Comparison of ENCODE assay signal across 33 cellular contexts in genomic region chr1:49318218-49318617, GRCh38.
"Had no signal": no experiment of that assay in that cellular context is flagged by ENCODE, and none has a peak within 500 bp of the region (broad histone marks: within the 10 kb centered on the region; RNA-seq: fewer than 3 reads in every experiment).

No MANE protein-coding gene starts in this region.

- H3K4me1 ChIP-seq: adrenal gland, ascending aorta, body of pancreas, breast epithelium had no signal

- H3K4me3 ChIP-seq: adrenal gland, ascending aorta, body of pancreas, breast epithelium, cardiac muscle cell had no signal

- H3K36me3 ChIP-seq: adrenal gland, ascending aorta, brain microvascular endothelial cell, breast epithelium, cardiac muscle cell had no signal

- ATAC-seq: activated naive CD4-positive, alpha-beta T cell treated with anti-CD3 and anti-CD28 coated beads, Interleukin-2, amount 50 U/mL, for 72 hours; activated naive CD8-positive, alpha-beta T cell treated with anti-CD3 and anti-CD28 coated beads, Interleukin-2, amount 50 U/mL, for 24 hours; activated T-cell treated with anti-CD3 and anti-CD28 coated beads, Interleukin-2, amount 50 U/mL, for 4 hours; activated T-cell treated with anti-CD3 and anti-CD28 coated beads, Interleukin-2, amount 50 U/mL, for 72 hours; activated T-helper 17 cell treated with anti-CD3 and anti-CD28 coated beads, Interleukin-2, amount 50 U/mL, for 72 hours; body of pancreas had no signal

- H3K27ac ChIP-seq: adrenal gland, ascending aorta, body of pancreas, brain microvascular endothelial cell, breast epithelium, cardiac muscle cell had no signal

- FAIRE-seq: astrocyte, bronchial epithelial cell had no signal

- H3K27me3 ChIP-seq: adrenal gland, ascending aorta, body of pancreas, brain microvascular endothelial cell, breast epithelium, cardiac muscle cell had no signal

- H3K9me3 ChIP-seq: adrenal gland, ascending aorta, body of pancreas had no signal

- DNase-seq: activated effector memory CD4-positive, alpha-beta T cell treated with anti-CD3 and anti-CD28 coated beads, Interleukin-2, amount 50 U/mL, for 16 hours; activated effector memory CD4-positive, alpha-beta T cell treated with Interleukin-2 at 50 U/mL for 16 hours; activated gamma-delta T cell; activated gamma-delta T cell treated with Interleukin-2 at 50 U/mL for 16 hours; activated naive CD4-positive, alpha-beta T cell; activated naive CD4-positive, alpha-beta T cell treated with anti-CD3 and anti-CD28 coated beads for 36 hours; activated naive CD4-positive, alpha-beta T cell treated with anti-CD3 and anti-CD28 coated beads, Interleukin-2, amount 10 ng/mL, durations not matched to agents 7 days and 5 days; activated naive CD4-positive, alpha-beta T cell treated with anti-CD3 and anti-CD28 coated beads, Interleukin-2, amount 50 U/mL, for 16 hours; activated naive CD4-positive, alpha-beta T cell treated with Interleukin-2 at 50 U/mL for 16 hours; activated naive CD8-positive, alpha-beta T cell treated with anti-CD3 and anti-CD28 coated beads for 36 hours; activated naive CD8-positive, alpha-beta T cell treated with anti-CD3 and anti-CD28 coated beads, Interleukin-2, amount 10 ng/mL, durations not matched to agents 7 days and 5 days; activated naive CD8-positive, alpha-beta T cell treated with anti-CD3 and anti-CD28 coated beads, Interleukin-2, amount 50 U/mL, for 24 hours; activated T-cell treated with anti-CD3 and anti-CD28 coated beads, Interleukin-2, amount 50 U/mL, for 24 hours; activated T-cell treated with anti-CD3 and anti-CD28 coated beads, Interleukin-2, amount 50 U/mL, for 4 hours; activated T-cell treated with anti-CD3 and anti-CD28 coated beads, Interleukin-2, amount 50 U/mL, for 48 hours; activated T-cell treated with anti-CD3 and anti-CD28 coated beads, Interleukin-2, amount 50 U/mL, for 72 hours; adrenal gland; amniotic stem cell; amygdala; anterior cingulate cortex; aorta; body of pancreas; brain microvascular endothelial cell; caudate nucleus; central memory CD4-positive, alpha-beta T cell; cerebellar nuclear complex had no signal
